1 cellular context compared by ENCODE assay signal in the genomic region with DNA sequence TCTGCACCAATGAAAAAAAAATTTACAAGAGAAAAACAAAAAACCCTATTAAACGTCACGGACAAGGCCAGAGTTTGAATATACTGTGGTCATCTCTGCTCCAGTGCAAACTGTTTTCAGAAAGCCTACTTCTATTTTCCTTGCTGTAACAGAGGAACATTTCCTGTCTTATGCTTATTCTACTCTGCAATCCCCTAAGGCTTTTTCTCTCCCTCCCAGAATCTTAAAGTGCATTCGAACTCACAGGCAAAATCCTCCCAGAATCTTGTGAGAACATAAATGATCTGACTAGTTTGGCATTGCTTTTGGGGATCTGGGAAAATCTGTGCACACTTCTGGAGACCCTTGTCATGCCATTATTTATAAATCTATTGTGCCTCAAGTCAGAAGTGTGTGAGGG.
A peak's percentile ranks its signal among the peaks of the same experiment; 100 is the strongest.
TF ChIP-seq lines count a peak whose summit lies in the region.

No MANE protein-coding gene starts in this region.

TF ChIP-seq in GM23338, 12 proteins besides CTCF, POLR2A, EP300 and RAD21:
- TF ChIP-seq EZH2 (IDR thresholded peaks at IDR 0.05; ENCODE audit: low read depth, unreplicated experiment), result peak; percentile 95
- TF ChIP-seq EZH2phosphoT487 (IDR thresholded peaks at IDR 0.05; ENCODE audit: unreplicated experiment), result peak; percentile 72
